ENCODE assay signal across 1 cellular context in genomic region chr2:206805922-206806607, GRCh38.
TF ChIP-seq lines count a peak whose summit lies in the region.

No MANE protein-coding gene starts in this region.

TF ChIP-seq in HepG2, 621 proteins besides CTCF, POLR2A, EP300 and RAD21:
- TF ChIP-seq MTA1 (CRISPR knock-in tag; IDR thresholded peaks at IDR 0.05; ENCODE audit: borderline replicate concordance) (no peak), STAT6 (CRISPR knock-in tag; IDR thresholded peaks at IDR 0.05; ENCODE audit: borderline replicate concordance) (no peak), POLR2AphosphoS5 (IDR thresholded peaks at IDR 0.05; ENCODE audit: low read depth, low read length) (no peak), DZIP1 (CRISPR knock-in tag; IDR thresholded peaks at IDR 0.05) (no peak)
